In genomic region chr1:12148958-12149790, GRCh38 we compare ENCODE assay signal across 10 cellular contexts. TPM values are rescaled to one million over a fixed set of nuclear protein-coding genes. Genes with fewer than 3 reads are reported as not detected.
DNase-seq lines count a peak whose midpoint lies in the region; ATAC-seq and TF ChIP-seq lines count a peak whose summit lies in the region.
"Had no signal": no experiment of that assay in that cellular context is flagged by ENCODE, and none has a peak within 500 bp of the region (broad histone marks: within the 10 kb centered on the region; RNA-seq: fewer than 3 reads in every experiment).

No MANE protein-coding gene starts in this region.

- TF ChIP-seq CTCF in Loucy (conservative IDR thresholded peaks at IDR 0.05; ENCODE audit: low read length) (no peak), spleen (IDR thresholded peaks at IDR 0.05 in 8 of 11, conservative IDR thresholded peaks at IDR 0.05 in 3 of 11) (no peak), ascending aorta (IDR thresholded peaks at IDR 0.05) (no peak)

- no peak for TF ChIP-seq POLR2A in spleen (IDR thresholded peaks at IDR 0.05)

- no peak for DNase-seq in activated CD4-positive, alpha-beta T cell treated with anti-CD3 and anti-CD28 coated beads, Interleukin-2, amount 10 ng/mL, durations not matched to agents 24 days and 14 days
- DNase-seq in activated CD4-positive, alpha-beta T cell treated with anti-CD3 and anti-CD28 coated beads, Interleukin-2, amount 50 U/mL, for 1 hour: no peak
- no peak for DNase-seq in effector memory CD8-positive, alpha-beta T cell
- no peak for DNase-seq in spleen
- DNase-seq in ascending aorta (ENCODE audit: low spot score in 2 of 2): no peak
- DNase-seq: activated CD8-positive, alpha-beta memory T cell treated with anti-CD3 and anti-CD28 coated beads, Interleukin-2, amount 50 U/mL, for 4 hours had no signal

- H2AFZ ChIP-seq in Loucy (ENCODE audit: low read length): no peak overlapping the region

- H3K9me3 ChIP-seq in Loucy (ENCODE audit: insufficient read depth, low read depth, low read length) (no peaks in the 10 kb centered on the region), spleen (peaks cover 0 to 6% (median 0%) of the 10 kb centered on the region in 8 donors), ascending aorta (peaks cover 0 to 5% of the 10 kb centered on the region in 2 donors)
- H3K9me3 ChIP-seq: A549 had no signal

- ATAC-seq in effector memory CD8-positive, alpha-beta T cell (replicated peaks): no peak
- ATAC-seq in HG02870 (IDR thresholded peaks at IDR 0.05; ENCODE audit: unreplicated experiment) (no peak), GM18907 (IDR thresholded peaks at IDR 0.05; ENCODE audit: unreplicated experiment) (no peak)
- ATAC-seq: A549 had no signal

- peak overlapping the region; percentile 27 for H3K9ac ChIP-seq in Loucy (ENCODE audit: low read depth, low read length, poor library complexity, severe bottlenecking)

- 57 to 80% (median 76%) methylated on average over 5 of the region's 5 CpGs for WGBS in spleen, 5 donors

- H3K4me3 ChIP-seq in Loucy (ENCODE audit: low read length, poor library complexity, severe bottlenecking) (no peak overlapping the region), spleen (peak overlapping the region in 1 of 8 donors; percentile 61), ascending aorta (no peak overlapping the region)
- H3K4me3 ChIP-seq: A549 had no signal

- intact Hi-C loops in activated CD4-positive, alpha-beta T cell treated with anti-CD3 and anti-CD28 coated beads, Interleukin-2, amount 10 ng/mL, durations not matched to agents 24 days and 14 days (cut with micrococcal nuclease): no loop called here
- intact Hi-C loops in spleen (cut with DNase I; ENCODE audit: low total_unique reads) (no loop called here), ascending aorta (cut with DNase I) (no loop called here)

- H3K4me1 Mint-ChIP-seq in activated CD4-positive, alpha-beta T cell treated with anti-CD3 and anti-CD28 coated beads, Interleukin-2, amount 10 ng/mL, durations not matched to agents 24 days and 14 days: peaks cover 79% of the 10 kb centered on the region
- peaks cover 65 to 70% of the 10 kb centered on the region in 2 donors for H3K4me1 Mint-ChIP-seq in effector memory CD8-positive, alpha-beta T cell (ENCODE audit: low read depth in 2 of 2)

- H3K27me3 Mint-ChIP-seq in activated CD4-positive, alpha-beta T cell treated with anti-CD3 and anti-CD28 coated beads, Interleukin-2, amount 10 ng/mL, durations not matched to agents 24 days and 14 days: no peaks in the 10 kb centered on the region
- no peaks in the 10 kb centered on the region for H3K27me3 Mint-ChIP-seq in effector memory CD8-positive, alpha-beta T cell

- H3K9me3 Mint-ChIP-seq in activated CD4-positive, alpha-beta T cell treated with anti-CD3 and anti-CD28 coated beads, Interleukin-2, amount 10 ng/mL, durations not matched to agents 24 days and 14 days: peaks cover 9% of the 10 kb centered on the region
- peaks cover 0 to 6% of the 10 kb centered on the region in 2 donors for H3K9me3 Mint-ChIP-seq in effector memory CD8-positive, alpha-beta T cell

- peaks cover 76% of the 10 kb centered on the region for H3K4me1 ChIP-seq in Loucy (ENCODE audit: insufficient read depth, low read length, poor library complexity, severe bottlenecking)
- peaks cover 61 to 100% (median 92%) of the 10 kb centered on the region in 6 donors for H3K4me1 ChIP-seq in spleen
- peaks cover 0 to 4% of the 10 kb centered on the region in 2 donors for H3K4me1 ChIP-seq in ascending aorta

- H3F3A ChIP-seq in Loucy (ENCODE audit: low read depth): peaks cover 6% of the 10 kb centered on the region; the same call in 1 of the 2 replicates

- H3K27ac ChIP-seq in spleen: peak overlapping the region; percentile 88 to 99 (median 96)
- peak overlapping the region in 1 of 2 donors; percentile 49 for H3K27ac ChIP-seq in ascending aorta
- H3K27ac ChIP-seq: A549 had no signal

- H3K36me3 Mint-ChIP-seq in activated CD4-positive, alpha-beta T cell treated with anti-CD3 and anti-CD28 coated beads, Interleukin-2, amount 10 ng/mL, durations not matched to agents 24 days and 14 days (ENCODE audit: low read depth): peaks cover 10% of the 10 kb centered on the region
- peaks cover 7% of the 10 kb centered on the region for H3K36me3 Mint-ChIP-seq in effector memory CD8-positive, alpha-beta T cell (ENCODE audit: insufficient read depth)

- H3K79me2 ChIP-seq in Loucy (ENCODE audit: insufficient read depth, low read length): no peaks in the 10 kb centered on the region

- H3K36me3 ChIP-seq in Loucy (ENCODE audit: insufficient read depth, low read length) (no peaks in the 10 kb centered on the region), spleen (no peaks in the 10 kb centered on the region), ascending aorta (no peaks in the 10 kb centered on the region)

- H3K4me3 Mint-ChIP-seq in activated CD4-positive, alpha-beta T cell treated with anti-CD3 and anti-CD28 coated beads, Interleukin-2, amount 10 ng/mL, durations not matched to agents 24 days and 14 days: peak overlapping the region; percentile 47
- H3K4me3 Mint-ChIP-seq in effector memory CD8-positive, alpha-beta T cell: peak overlapping the region; percentile 69 to 74

- H4K20me1 ChIP-seq in Loucy (ENCODE audit: insufficient read depth, low read length, poor library complexity, severe bottlenecking): no peaks in the 10 kb centered on the region

- H3K9me2 ChIP-seq in Loucy (replicated peaks; ENCODE audit: low read depth, low read length): no peaks in the 10 kb centered on the region

- H3K27me3 ChIP-seq in Loucy (ENCODE audit: insufficient read depth, low read length, poor library complexity, severe bottlenecking) (no peaks in the 10 kb centered on the region), spleen (replicated peaks in 1 of 7) (no peaks in the 10 kb centered on the region), ascending aorta (no peaks in the 10 kb centered on the region)

- peak overlapping the region; percentile 91 for H3K27ac Mint-ChIP-seq in activated CD4-positive, alpha-beta T cell treated with anti-CD3 and anti-CD28 coated beads, Interleukin-2, amount 10 ng/mL, durations not matched to agents 24 days and 14 days
- H3K27ac Mint-ChIP-seq in effector memory CD8-positive, alpha-beta T cell: peak overlapping the region; percentile 94 to 95

- peak overlapping the region; percentile 16 for H3K4me2 ChIP-seq in Loucy (ENCODE audit: low read depth, low read length, poor library complexity, severe bottlenecking)
- H3K4me2 ChIP-seq: A549 had no signal

RNA-seq across cellular contexts. Expression of gene TNFRSF1B, which starts 17.6 kb away (rescaled TPM):
- 145 TPM in 2 replicates for total RNA-seq in activated CD4-positive, alpha-beta T cell treated with anti-CD3 and anti-CD28 coated beads, Interleukin-2, amount 10 ng/mL, durations not matched to agents 24 days and 14 days
- total RNA-seq in spleen (100 to 1,000 TPM; 142 to 233 (median 183) TPM), ascending aorta (139 TPM)
- polyA plus RNA-seq in spleen: 10 to 100 TPM; 28.5 to 63.2 (median 36.8) TPM
